ENCODE assay signal across 14 cellular contexts in genomic region chr4:87227704-87228560, GRCh38. TPM values are rescaled to one million over a fixed set of nuclear protein-coding genes. Genes with fewer than 3 reads are reported as not detected.
DNase-seq lines count a peak whose midpoint lies in the region; ATAC-seq and TF ChIP-seq lines count a peak whose summit lies in the region.
"Had no signal": no experiment of that assay in that cellular context is flagged by ENCODE, and none has a peak within 500 bp of the region (broad histone marks: within the 10 kb centered on the region; RNA-seq: fewer than 3 reads in every experiment).

No MANE protein-coding gene starts in this region.

- H2AK5ac ChIP-seq in mesendoderm (ENCODE audit: low read length) = no peak overlapping the region

- no peak overlapping the region for H3K23ac ChIP-seq in mesendoderm (ENCODE audit: low read length)

- no peak overlapping the region for H2BK120ac ChIP-seq in mesendoderm (ENCODE audit: low read depth, low read length)

- DNase-seq in NCI-H2171 treated with DMSO at 0.1 percent for 48 hours (lab: John Stamatoyannopoulos, UW) (peak; percentile 14), NCI-H2171 (lab: John Stamatoyannopoulos, UW) (no peak), epithelial cell of esophagus (ENCODE audit: low read depth) (peak; percentile 4), mesendoderm (no peak), transverse colon (no peak), nucleus accumbens (lab: John Stamatoyannopoulos, UW) (no peak), Right ventricle myocardium superior (no peak)
- DNase-seq: DMS 273 treated with DMSO at 0.1 percent for 48 hours, NCI-H1092 treated with DMSO at 0.1 percent for 48 hours, NCI-H1694, NCI-H510A treated with DMSO at 0.1 percent for 48 hours had no signal

- H3K9ac ChIP-seq in mesendoderm (ENCODE audit: low read length) = no peak overlapping the region
- H3K9ac ChIP-seq: BLaER1 treated with 17β-estradiol and CSF1 and Interleukin-3, amounts not matched to agents 10 nM and 100 nM had no signal

- WGBS in mesendoderm (ENCODE audit: extremely low coverage, insufficient coverage, low lambda C conversion rate) = no CpG with 5 or more reads among the region's 3 CpGs
- 63 to 73% methylated on average over 1 to 3 of the region's 3 CpGs for WGBS in transverse colon (ENCODE audit: low coverage in 1 of 2), 2 donors

- H3K79me2 ChIP-seq in mesendoderm (ENCODE audit: control insufficient read depth, insufficient read depth, low read length) = no peaks in the 10 kb centered on the region

- H3K56ac ChIP-seq in mesendoderm (ENCODE audit: low read length) = no peak overlapping the region

- no peak overlapping the region for H2BK5ac ChIP-seq in mesendoderm (ENCODE audit: low read length)

- in situ Hi-C loops in transverse colon (cut with MboI; ENCODE audit: low pct_ligation_motif_present in 1 of 4, low pct_unique_long_range_greater_than_20kb in 1 of 4, low sequenced_read_pairs in 3 of 4) = loop anchor here in 3 of 4 donors (25.0 kb wide), 1 partner anchor 316 kb away; no protein-coding TSS in a partner anchor

- no peak overlapping the region for H2BK15ac ChIP-seq in mesendoderm (replicated peaks; ENCODE audit: low read depth)

- ATAC-seq in GM19467 (IDR thresholded peaks at IDR 0.05; ENCODE audit: unreplicated experiment) (no peak), Right ventricle myocardium superior (ENCODE audit: poor library complexity) (no peak)
- ATAC-seq: GM23338 had no signal

- H3K27me3 ChIP-seq in mesendoderm (ENCODE audit: insufficient read depth, low read length, poor library complexity) (no peaks in the 10 kb centered on the region), transverse colon (no peaks in the 10 kb centered on the region)
- H3K27me3 ChIP-seq: BLaER1 treated with 17β-estradiol and CSF1 and Interleukin-3, amounts not matched to agents 10 nM and 100 nM had no signal

- intact Hi-C loops in transverse colon (cut with DNase I; ENCODE audit: low total_unique reads) (no loop called here), Right ventricle myocardium superior (cut with DNase I) (no loop called here)

- TF ChIP-seq EP300 in transverse colon (IDR thresholded peaks at IDR 0.05; ENCODE audit: low read depth) = no peak

- no peak overlapping the region for H3K4ac ChIP-seq in mesendoderm (ENCODE audit: low read depth, low read length)

- H3K36me3 ChIP-seq in mesendoderm (ENCODE audit: control insufficient read depth, insufficient read depth, low read length) (no peaks in the 10 kb centered on the region), transverse colon (no peaks in the 10 kb centered on the region)
- H3K36me3 ChIP-seq: BLaER1 treated with 17β-estradiol and CSF1 and Interleukin-3, amounts not matched to agents 10 nM and 100 nM had no signal

- H3K4me3 ChIP-seq in epithelial cell of esophagus (ENCODE audit: low read length) (no peak overlapping the region), mesendoderm (ENCODE audit: low read length) (no peak overlapping the region), transverse colon (no peak overlapping the region)
- H3K4me3 ChIP-seq: BLaER1 treated with 17β-estradiol and CSF1 and Interleukin-3, amounts not matched to agents 10 nM and 100 nM; GM23338 had no signal

- no peaks in the 10 kb centered on the region for H3K9me3 ChIP-seq in transverse colon
- H3K9me3 ChIP-seq: BLaER1 treated with 17β-estradiol and CSF1 and Interleukin-3, amounts not matched to agents 10 nM and 100 nM had no signal

- TF ChIP-seq CTCF in epithelial cell of esophagus (IDR thresholded peaks at IDR 0.05; ENCODE audit: insufficient read depth, low read depth, low read length, missing control alignments) = no peak
- TF ChIP-seq CTCF in transverse colon (IDR thresholded peaks at IDR 0.05) = no peak

- no peak overlapping the region for H3K18ac ChIP-seq in mesendoderm (ENCODE audit: low read length)

- TF ChIP-seq POLR2A in transverse colon (IDR thresholded peaks at IDR 0.05) = no peak

- H3K79me1 ChIP-seq in mesendoderm (ENCODE audit: low read length) = no peaks in the 10 kb centered on the region

- H3K4me1 ChIP-seq in mesendoderm (ENCODE audit: control insufficient read depth, low read depth, low read length) (no peaks in the 10 kb centered on the region), transverse colon (peaks cover 4 to 27% (median 13%) of the 10 kb centered on the region in 4 donors)

- H3K27ac ChIP-seq in mesendoderm (ENCODE audit: low read depth, low read length) (no peak overlapping the region), transverse colon (peak overlapping the region; percentile 72 to 81 (median 78))
- H3K27ac ChIP-seq: BLaER1 treated with 17β-estradiol and CSF1 and Interleukin-3, amounts not matched to agents 10 nM and 100 nM had no signal

- H4K5ac ChIP-seq in mesendoderm (ENCODE audit: low read length) = no peak overlapping the region

- peak overlapping the region; percentile 39 for H4K8ac ChIP-seq in mesendoderm (ENCODE audit: low read depth, low read length)

- H3K4me2 ChIP-seq in mesendoderm (ENCODE audit: low read length) = no peak overlapping the region
- H3K4me2 ChIP-seq: BLaER1 treated with 17β-estradiol and CSF1 and Interleukin-3, amounts not matched to agents 10 nM and 100 nM; GM23338 had no signal

RNA-seq across cellular contexts. Expression of gene KLHL8, which starts 7.5 kb away (rescaled TPM):
- polyA plus RNA-seq in mesendoderm (2013, experiment 1 of 2) = 3.2 TPM
- polyA plus RNA-seq in mesendoderm (2013, experiment 2 of 2) = 3.2 TPM
- total RNA-seq in transverse colon (10 to 100 TPM in 3 of 4 donors, 1 to 10 TPM in 1; 9.4 to 18.7 (median 13.6) TPM), Right ventricle myocardium superior (12.4 TPM)

Comparison
In these comparisons a context has a peak if more than half of its experiments do, and no peak if none do; other contexts are left out.
1. DNase-seq: peak in NCI-H2171 treated with DMSO at 0.1 percent for 48 hours (single experiment) and epithelial cell of esophagus (single experiment); none in NCI-H2171 (single experiment), mesendoderm (single experiment), transverse colon (single experiment), nucleus accumbens (0 of 56) and Right ventricle myocardium superior (single experiment).